9 cellular contexts compared by ENCODE assay signal in the genomic region with DNA sequence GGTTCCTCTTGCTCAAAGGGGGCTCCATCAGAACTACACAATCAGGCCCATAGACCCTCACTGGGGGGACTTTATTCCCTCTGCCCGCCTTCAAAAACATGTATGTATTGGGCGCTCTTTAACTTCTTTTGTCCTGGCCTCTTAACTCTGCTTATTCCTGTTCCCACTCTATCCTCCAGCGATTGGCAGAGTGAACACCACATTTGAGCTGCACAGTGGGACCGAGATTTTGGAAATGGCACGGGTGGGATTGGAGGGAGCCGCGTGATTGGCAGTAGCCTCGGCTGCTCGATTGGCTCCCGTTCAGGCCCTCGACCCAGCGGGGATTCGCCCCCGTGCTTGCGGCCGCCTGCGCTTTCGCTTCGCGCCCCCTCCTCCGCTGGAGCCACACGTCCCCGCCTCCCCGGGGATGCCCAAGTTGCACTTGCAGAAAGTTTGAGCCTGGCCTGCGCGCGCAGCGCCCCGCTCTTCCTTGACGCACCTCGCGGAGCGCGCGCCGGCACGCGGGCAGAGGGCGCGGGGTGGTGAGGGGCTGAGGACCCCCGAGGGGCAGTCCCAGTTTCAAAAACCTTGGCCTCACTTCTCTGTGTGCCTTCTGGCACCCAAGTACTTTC. TPM values are rescaled to one million over a fixed set of nuclear protein-coding genes. Genes with fewer than 3 reads are reported as not detected.
DNase-seq lines count a peak whose midpoint lies in the region; ATAC-seq and TF ChIP-seq lines count a peak whose summit lies in the region.
"Had no signal": no experiment of that assay in that cellular context is flagged by ENCODE, and none has a peak within 500 bp of the region (broad histone marks: within the 10 kb centered on the region; RNA-seq: fewer than 3 reads in every experiment).

A gene (minus strand): TSS at position 192 of the 614 bp plus-strand sequence. CDS start 164 bp downstream, at position 28.

- H3K4me3 Mint-ChIP-seq in activated T-helper 17 cell treated with anti-CD3 and anti-CD28 coated beads, Interleukin-2, amount 50 U/mL, for 72 hours, result peak within 1 kb of the TSS; percentile 32

- no peak within 1 kb of the TSS for H3K18ac ChIP-seq in mesenchymal stem cell (ENCODE audit: low read depth in 1 of 2, low read length in 2 of 2)

- H4K20me1 ChIP-seq in BLaER1, result peaks cover 75% of the 10 kb centered on the region

- H3K4me2 ChIP-seq in BLaER1, result no peak within 1 kb of the TSS
- peak within 1 kb of the TSS; percentile 94 for H3K4me2 ChIP-seq in mesenchymal stem cell (ENCODE audit: low read length, poor library complexity, severe bottlenecking)

- H2BK12ac ChIP-seq in mesenchymal stem cell (ENCODE audit: low read length in 2 of 2), result no peak within 1 kb of the TSS

- no peaks in the 10 kb centered on the region for H3K9me3 Mint-ChIP-seq in activated T-helper 17 cell treated with anti-CD3 and anti-CD28 coated beads, Interleukin-2, amount 50 U/mL, for 72 hours

- H3K4me1 ChIP-seq in BLaER1 (no peaks in the 10 kb centered on the region), HEK293 (ENCODE audit: control insufficient read depth, insufficient read depth, low read length) (peaks cover 9% of the 10 kb centered on the region), mesenchymal stem cell (ENCODE audit: control insufficient read depth, insufficient read depth, low read depth, low read length) (peaks cover 13% of the 10 kb centered on the region), gastroesophageal sphincter (peaks cover 0 to 44% (median 32%) of the 10 kb centered on the region in 3 donors)

- H4K91ac ChIP-seq in mesenchymal stem cell (ENCODE audit: low read length), result no peak within 1 kb of the TSS

- no peak within 1 kb of the TSS for H3K4ac ChIP-seq in mesenchymal stem cell (ENCODE audit: low read depth in 1 of 2, low read length in 2 of 2)

- H3K36me3 Mint-ChIP-seq in activated T-helper 17 cell treated with anti-CD3 and anti-CD28 coated beads, Interleukin-2, amount 50 U/mL, for 72 hours (ENCODE audit: low read depth), result peaks cover 41% of the 10 kb centered on the region

- no peak for TF ChIP-seq CTCF in HEK293 (tag by site-specific recombination; IDR thresholded peaks at IDR 0.05)
- TF ChIP-seq CTCF in gastroesophageal sphincter (IDR thresholded peaks at IDR 0.05), result no peak

- H3K4me1 Mint-ChIP-seq in activated T-helper 17 cell treated with anti-CD3 and anti-CD28 coated beads, Interleukin-2, amount 50 U/mL, for 72 hours, result peaks cover 10% of the 10 kb centered on the region

- POLR2A ChIA-PET in HEK293 (lab: Yijun Ruan, JAX), result interaction anchor here (1.1 to 2.7 kb wide), 3 partner anchors 10 to 59 kb away, joined by 3 to 101 read pairs (median 3); a partner anchor contains a TSS

- TF ChIP-seq EP300 in gastroesophageal sphincter (IDR thresholded peaks at IDR 0.05), result no peak

- peaks cover 59% of the 10 kb centered on the region for H3K27me3 Mint-ChIP-seq in activated T-helper 17 cell treated with anti-CD3 and anti-CD28 coated beads, Interleukin-2, amount 50 U/mL, for 72 hours

- H3K27ac ChIP-seq in BLaER1 (no peak within 1 kb of the TSS), HEK293 (ENCODE audit: extremely low read depth, low read depth, low read length) (peak within 1 kb of the TSS; percentile 100), mesenchymal stem cell (ENCODE audit: low read length, poor library complexity, severe bottlenecking) (peak within 1 kb of the TSS; percentile 73), gastroesophageal sphincter (no peak within 1 kb of the TSS)

- no peak for ATAC-seq in activated T-helper 17 cell treated with anti-CD3 and anti-CD28 coated beads, Interleukin-2, amount 50 U/mL, for 72 hours (replicated peaks)
- ATAC-seq in GM19351 (IDR thresholded peaks at IDR 0.05; ENCODE audit: unreplicated experiment) (no peak), GM19328 (IDR thresholded peaks at IDR 0.05; ENCODE audit: unreplicated experiment) (no peak), GM21390 (IDR thresholded peaks at IDR 0.05; ENCODE audit: unreplicated experiment) (no peak), gastroesophageal sphincter (no peak)
- ATAC-seq: activated CD4-positive, CD25-positive, alpha-beta regulatory T cell treated with anti-CD3 and anti-CD28 coated beads, Interleukin-2, amount 50 U/mL, for 24 hours had no signal

- no peak within 1 kb of the TSS for H4K8ac ChIP-seq in mesenchymal stem cell (ENCODE audit: low read length)

- H2BK5ac ChIP-seq in mesenchymal stem cell (ENCODE audit: low read depth, low read length, poor library complexity, severe bottlenecking), result no peak within 1 kb of the TSS

- H3K27ac Mint-ChIP-seq in activated T-helper 17 cell treated with anti-CD3 and anti-CD28 coated beads, Interleukin-2, amount 50 U/mL, for 72 hours, result peak within 1 kb of the TSS; percentile 30

- H3K4me3 ChIP-seq in BLaER1 (peak within 1 kb of the TSS; percentile 23; the same call in 1 of the 2 replicates), HEK293 (ENCODE audit: low read depth, low read length) (peak within 1 kb of the TSS; percentile 73), mesenchymal stem cell (ENCODE audit: insufficient read depth in 1 of 2, low read depth in 1 of 2, low read length in 2 of 2) (peak within 1 kb of the TSS in 1 of 2 experiments; percentile 81), gastroesophageal sphincter (peak within 1 kb of the TSS in 1 of 2 donors; percentile 45)

- H3K9me3 ChIP-seq in BLaER1 (peaks cover 70% of the 10 kb centered on the region), HEK293 (ENCODE audit: control insufficient read depth, insufficient read depth, low read depth, low read length) (no peaks in the 10 kb centered on the region), mesenchymal stem cell (ENCODE audit: control insufficient read depth, low read length) (peaks cover 10% of the 10 kb centered on the region), gastroesophageal sphincter (peaks cover 0 to 3% (median 0%) of the 10 kb centered on the region in 3 donors)

- H3K36me3 ChIP-seq in BLaER1, result no peaks in the 10 kb centered on the region
- H3K36me3 ChIP-seq in HEK293 (ENCODE audit: control insufficient read depth in 2 of 2, insufficient read depth in 1 of 2, low read length in 2 of 2), result peaks cover 0 to 7% of the 10 kb centered on the region in 2 experiments; a peak in 1 of 3 replicates
- H3K36me3 ChIP-seq in mesenchymal stem cell (ENCODE audit: control insufficient read depth in 1 of 2, insufficient read depth in 2 of 2, low read depth in 1 of 2, low read length in 2 of 2), result peaks cover 0 to 5% of the 10 kb centered on the region in 2 experiments
- H3K36me3 ChIP-seq in gastroesophageal sphincter, result no peaks in the 10 kb centered on the region

- peaks cover 17% of the 10 kb centered on the region for H3K79me1 ChIP-seq in mesenchymal stem cell (replicated peaks; ENCODE audit: low read length, poor library complexity, severe bottlenecking)

- WGBS in mesenchymal stem cell, result 2% methylated on average over 22 of the region's 41 CpGs
- 0 to 24% methylated on average over 3 to 5 of the region's 41 CpGs for WGBS in gastroesophageal sphincter (ENCODE audit: low coverage in 1 of 2), 2 donors

- H2BK15ac ChIP-seq in mesenchymal stem cell (ENCODE audit: low read depth, poor library complexity, severe bottlenecking), result no peak within 1 kb of the TSS

- H3K27me3 ChIP-seq in BLaER1 (peaks cover 100% of the 10 kb centered on the region), mesenchymal stem cell (ENCODE audit: control insufficient read depth in 1 of 2, insufficient read depth in 1 of 2, low read length in 2 of 2) (peaks cover 4 to 89% of the 10 kb centered on the region in 2 experiments), gastroesophageal sphincter (peaks cover 100% of the 10 kb centered on the region)

- H2AFZ ChIP-seq in mesenchymal stem cell (ENCODE audit: low read depth, low read length), result no peak within 1 kb of the TSS

- peak within 1 kb of the TSS in 1 of 2 experiments; percentile 35 for H3K23ac ChIP-seq in mesenchymal stem cell (ENCODE audit: low read length in 2 of 2)

- no peak for DNase-seq in mesenchymal stem cell

- no peak within 1 kb of the TSS for H3K14ac ChIP-seq in mesenchymal stem cell (ENCODE audit: low read length in 2 of 2)

- TF ChIP-seq POLR2A in gastroesophageal sphincter (IDR thresholded peaks at IDR 0.05), result no peak

- H2AK5ac ChIP-seq in mesenchymal stem cell (ENCODE audit: low read length, severe bottlenecking), result no peak within 1 kb of the TSS

- H3K9ac ChIP-seq in BLaER1 (no peak within 1 kb of the TSS), mesenchymal stem cell (ENCODE audit: low read length) (no peak within 1 kb of the TSS)

- no peak within 1 kb of the TSS for H2BK120ac ChIP-seq in mesenchymal stem cell (ENCODE audit: low read depth, low read length)

- CTCF ChIA-PET in HEK293 (lab: Yijun Ruan, JAX), result interaction anchor here (0.7 kb wide), 1 partner anchor 128 kb away, joined by 3 read pairs; no protein-coding TSS in a partner anchor

TF ChIP-seq in HEK293, 187 proteins besides CTCF, POLR2A, EP300 and RAD21 (continues in another document):
- TF ChIP-seq, protein P1, sequence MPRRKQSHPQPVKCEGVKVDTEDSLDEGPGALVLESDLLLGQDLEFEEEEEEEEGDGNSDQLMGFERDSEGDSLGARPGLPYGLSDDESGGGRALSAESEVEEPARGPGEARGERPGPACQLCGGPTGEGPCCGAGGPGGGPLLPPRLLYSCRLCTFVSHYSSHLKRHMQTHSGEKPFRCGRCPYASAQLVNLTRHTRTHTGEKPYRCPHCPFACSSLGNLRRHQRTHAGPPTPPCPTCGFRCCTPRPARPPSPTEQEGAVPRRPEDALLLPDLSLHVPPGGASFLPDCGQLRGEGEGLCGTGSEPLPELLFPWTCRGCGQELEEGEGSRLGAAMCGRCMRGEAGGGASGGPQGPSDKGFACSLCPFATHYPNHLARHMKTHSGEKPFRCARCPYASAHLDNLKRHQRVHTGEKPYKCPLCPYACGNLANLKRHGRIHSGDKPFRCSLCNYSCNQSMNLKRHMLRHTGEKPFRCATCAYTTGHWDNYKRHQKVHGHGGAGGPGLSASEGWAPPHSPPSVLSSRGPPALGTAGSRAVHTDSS (tag by site-specific recombination; IDR thresholded peaks at IDR 0.05), result no peak
- TF ChIP-seq, protein P2, sequence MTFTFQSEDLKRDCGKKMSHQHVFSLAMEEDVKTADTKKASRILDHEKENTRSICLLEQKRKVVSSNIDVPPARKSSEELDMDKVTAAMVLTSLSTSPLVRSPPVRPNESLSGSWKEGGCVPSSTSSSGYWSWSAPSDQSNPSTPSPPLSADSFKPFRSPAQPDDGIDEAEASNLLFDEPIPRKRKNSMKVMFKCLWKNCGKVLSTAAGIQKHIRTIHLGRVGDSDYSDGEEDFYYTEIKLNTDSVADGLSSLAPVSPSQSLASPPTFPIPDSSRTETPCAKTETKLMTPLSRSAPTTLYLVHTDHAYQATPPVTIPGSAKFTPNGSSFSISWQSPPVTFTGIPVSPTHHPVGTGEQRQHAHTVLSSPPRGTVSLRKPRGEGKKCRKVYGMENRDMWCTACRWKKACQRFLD (tag by site-specific recombination; IDR thresholded peaks at IDR 0.05), result no peak
- TF ChIP-seq ZNF266 (tag by site-specific recombination; IDR thresholded peaks at IDR 0.05; ENCODE audit: low read depth), result no peak
- no peak for TF ChIP-seq ZNF558 (tag by site-specific recombination; IDR thresholded peaks at IDR 0.05)
- peak; percentile 14; the same call in 1 of the 2 replicates for TF ChIP-seq ZSCAN30 (tag by site-specific recombination; IDR thresholded peaks at IDR 0.05)

RNA-seq across cellular contexts. Expression of the gene that starts here (rescaled TPM):
- total RNA-seq in activated T-helper 17 cell treated with anti-CD3 and anti-CD28 coated beads, Interleukin-2, amount 50 U/mL, for 72 hours, result under 1 TPM in 1 of 2 donors, not detected in 1; 0.04 TPM
- not detected for polyA plus RNA-seq in mesenchymal stem cell (2013, experiment 1 of 2)
- not detected for polyA plus RNA-seq in mesenchymal stem cell (2013, experiment 2 of 2)
- total RNA-seq in gastroesophageal sphincter, result not detected

Comparison
In these comparisons a context has a peak if more than half of its experiments do, and no peak if none do; other contexts are left out.
1. H3K27ac ChIP-seq: peak in HEK293 (single experiment) and mesenchymal stem cell (single experiment); none in BLaER1 (single experiment) and gastroesophageal sphincter (0 of 4).